ENCODE assay signal across 7 cellular contexts in genomic region chr19:54595680-54596436, GRCh38. TPM values are rescaled to one million over a fixed set of nuclear protein-coding genes. Genes with fewer than 3 reads are reported as not detected.
"Had no signal": no experiment of that assay in that cellular context is flagged by ENCODE, and none has a peak within 500 bp of the region (broad histone marks: within the 10 kb centered on the region; RNA-seq: fewer than 3 reads in every experiment).

No MANE protein-coding gene starts in this region.

RNA-seq across cellular contexts. Expression of gene LILRA1, which starts 2.4 kb away (rescaled TPM):
- total RNA-seq: GM23248, H4, H7, HepG2, HFFc6, HT1080 had no signal
- polyA plus RNA-seq: GM23248, HepG2, IgD-negative memory B cell had no signal

RNA-seq across cellular contexts. Expression of gene LILRA2, which starts 22.3 kb away (rescaled TPM):
- total RNA-seq: GM23248, H4, H7, HepG2, HFFc6, HT1080 had no signal
- polyA plus RNA-seq: GM23248 had no signal

RNA-seq across cellular contexts. Expression of gene LILRB1, which starts 34.4 kb away (rescaled TPM):
- total RNA-seq: GM23248, H4, H7, HepG2, HFFc6, HT1080 had no signal
- polyA plus RNA-seq: HepG2 had no signal
